1 cellular context compared by ENCODE assay signal in genomic region chr18:63869374-63869773, GRCh38.
TF ChIP-seq lines count a peak whose summit lies in the region.

No MANE protein-coding gene starts in this region.

TF ChIP-seq in K562, 482 proteins besides CTCF, POLR2A, EP300 and RAD21:
- TF ChIP-seq USF2 (CRISPR knock-in tag; IDR thresholded peaks at IDR 0.05), result no peak
- peak; percentile 78 for TF ChIP-seq GABPA (tag; conservative IDR thresholded peaks at IDR 0.05; ENCODE audit: low read depth)
- TF ChIP-seq ATF3 (IDR thresholded peaks at IDR 0.05), result no peak
- no peak for TF ChIP-seq ATF3 (CRISPR knock-in tag; conservative IDR thresholded peaks at IDR 0.05)
TF ChIP-seq in K562: peak in this region for 1.
